ENCODE assay signal across 9 cellular contexts in genomic region chr21:15001773-15002647, GRCh38.
DNase-seq lines count a peak whose midpoint lies in the region; ATAC-seq and TF ChIP-seq lines count a peak whose summit lies in the region.
"Had no signal": no experiment of that assay in that cellular context is flagged by ENCODE, and none has a peak within 500 bp of the region (broad histone marks: within the 10 kb centered on the region; RNA-seq: fewer than 3 reads in every experiment).

No MANE protein-coding gene starts in this region.

- H3K9me3 ChIP-seq in iPS-18a (ENCODE audit: control insufficient read depth, low read depth, low read length) (no peaks in the 10 kb centered on the region), endodermal cell (ENCODE audit: control insufficient read depth, low read length) (no peaks in the 10 kb centered on the region)

- H3K27me3 ChIP-seq in iPS-18a (ENCODE audit: control insufficient read depth, insufficient read depth, low read length) (peaks cover 62% of the 10 kb centered on the region), endodermal cell (ENCODE audit: control insufficient read depth, insufficient read depth, low read length, poor library complexity, severe bottlenecking) (no peaks in the 10 kb centered on the region)

- H3K9me3 Mint-ChIP-seq in endodermal cell: no peaks in the 10 kb centered on the region

- H3K4me1 Mint-ChIP-seq in endodermal cell: peaks cover 48% of the 10 kb centered on the region

- no peaks in the 10 kb centered on the region for H3K27me3 Mint-ChIP-seq in endodermal cell (ENCODE audit: insufficient read depth)

- no peak overlapping the region for H3K9ac ChIP-seq in iPS-18a (ENCODE audit: low read length)
- H3K9ac ChIP-seq in endodermal cell (ENCODE audit: extremely low read depth, low read length, poor library complexity, severe bottlenecking): no peak overlapping the region

- H3K4me1 ChIP-seq in iPS-18a (ENCODE audit: control insufficient read depth, low read depth, low read length) (peaks cover 58% of the 10 kb centered on the region), endodermal cell (ENCODE audit: control insufficient read depth, insufficient read depth, low read length) (peaks cover 7% of the 10 kb centered on the region)

- DNase-seq in GM12865 (ENCODE audit: low read depth) (peak; percentile 24), NOMO-1 treated with dmso at 0.1 percent for 144 hours (lab: John Stamatoyannopoulos, UW; ENCODE audit: unreplicated experiment) (no peak), iPS-NIHi7 (ENCODE audit: extremely low spot score) (no peak), endodermal cell (no peak)
- DNase-seq: stimulated activated CD4-positive, alpha-beta T cell treated with anti-CD3 and anti-CD28 coated beads, Interleukin-2, amount 100 ng/mL, for 48 hours had no signal

- H3K36me3 ChIP-seq in iPS-18a (ENCODE audit: control insufficient read depth, low read depth, low read length) (no peaks in the 10 kb centered on the region), endodermal cell (ENCODE audit: control insufficient read depth, insufficient read depth, low read length) (no peaks in the 10 kb centered on the region)

- H3K4me3 ChIP-seq in GM12865 (ENCODE audit: low read depth, low read length) (no peak overlapping the region), iPS-18a (ENCODE audit: low read length) (peak overlapping the region; percentile 28), endodermal cell (ENCODE audit: low read length) (no peak overlapping the region)

- ATAC-seq in GM21529 (IDR thresholded peaks at IDR 0.05; ENCODE audit: unreplicated experiment): peak; percentile 81
- ATAC-seq in HG03442 (IDR thresholded peaks at IDR 0.05; ENCODE audit: unreplicated experiment): peak; percentile 71
- no peak for ATAC-seq in HG03139 (IDR thresholded peaks at IDR 0.05; ENCODE audit: unreplicated experiment)

- H3K36me3 Mint-ChIP-seq in endodermal cell (ENCODE audit: low read depth): no peaks in the 10 kb centered on the region

- H3K27ac ChIP-seq in iPS-18a (ENCODE audit: low read length): no peak overlapping the region
- H3K27ac ChIP-seq in endodermal cell (ENCODE audit: low read depth, low read length): no peak overlapping the region

- TF ChIP-seq CTCF in GM12865 (IDR thresholded peaks at IDR 0.05; ENCODE audit: insufficient read depth, low read depth, low read length, missing control alignments) (no peak), endodermal cell (conservative IDR thresholded peaks at IDR 0.05) (no peak)

- 80 to 82% methylated on average over 7 to 15 of the region's 15 CpGs for WGBS in endodermal cell (ENCODE audit: insufficient coverage in 1 of 2, insufficient read length in 1 of 2), 2 experiments

- H3K4me3 Mint-ChIP-seq in endodermal cell: no peak overlapping the region

- H3K27ac Mint-ChIP-seq in endodermal cell: no peak overlapping the region
